In the genomic region with DNA sequence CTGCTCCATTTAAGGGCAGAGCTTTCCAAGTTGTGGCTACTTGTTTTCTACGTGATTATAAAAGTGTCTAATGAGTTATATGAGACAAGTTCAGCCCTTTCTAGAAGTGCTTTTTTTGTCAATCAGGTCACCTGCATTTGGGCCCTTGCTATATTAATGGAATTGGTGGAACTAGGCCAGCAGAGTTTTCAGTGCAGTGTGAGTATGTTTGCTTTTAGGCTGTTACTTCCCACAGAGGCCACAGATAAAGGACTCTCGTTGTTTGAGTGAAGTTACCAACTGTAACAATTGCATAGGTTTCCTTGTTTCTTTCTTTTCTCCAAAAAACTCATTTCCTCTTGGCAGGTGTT, we compare ENCODE assay signal across 8 cellular contexts.
DNase-seq lines count a peak whose midpoint lies in the region; ATAC-seq and TF ChIP-seq lines count a peak whose summit lies in the region.

No MANE protein-coding gene starts in this region.

- peak overlapping the region; percentile 99 for H3K27ac Mint-ChIP-seq in activated naive CD8-positive, alpha-beta T cell treated with anti-CD3 and anti-CD28 coated beads, Interleukin-2, amount 50 U/mL, for 24 hours

- H3F3A ChIP-seq in Loucy (ENCODE audit: low read depth), result peaks cover 7% of the 10 kb centered on the region; the same call in 1 of the 2 replicates

- no peaks in the 10 kb centered on the region for H3K9me3 Mint-ChIP-seq in activated naive CD8-positive, alpha-beta T cell treated with anti-CD3 and anti-CD28 coated beads, Interleukin-2, amount 50 U/mL, for 24 hours

- peaks cover 95% of the 10 kb centered on the region for H3K4me1 Mint-ChIP-seq in activated naive CD8-positive, alpha-beta T cell treated with anti-CD3 and anti-CD28 coated beads, Interleukin-2, amount 50 U/mL, for 24 hours

- H3K4me3 ChIP-seq in BLaER1 treated with 17β-estradiol and CSF1 and Interleukin-3, amounts not matched to agents 10 nM and 100 nM, result peak overlapping the region in 5 of 10 experiments; percentile 21 to 31 (median 26); a peak in 5 of 20 replicates
- H3K4me3 ChIP-seq in Loucy (ENCODE audit: low read length, poor library complexity, severe bottlenecking) (peak overlapping the region; percentile 36), muscle layer of colon (ENCODE audit: low read depth in 1 of 2, low read length in 2 of 2) (no peak overlapping the region)

- peaks cover 0 to 10% (median 6%) of the 10 kb centered on the region in 11 experiments; a peak in 7 of 22 replicates for H3K9me3 ChIP-seq in BLaER1 treated with 17β-estradiol and CSF1 and Interleukin-3, amounts not matched to agents 10 nM and 100 nM (replicated peaks in 1 of 11)
- H3K9me3 ChIP-seq in Loucy (ENCODE audit: insufficient read depth, low read depth, low read length), result no peaks in the 10 kb centered on the region
- no peaks in the 10 kb centered on the region for H3K9me3 ChIP-seq in muscle layer of colon (ENCODE audit: low read length)

- H3K4me3 Mint-ChIP-seq in activated naive CD8-positive, alpha-beta T cell treated with anti-CD3 and anti-CD28 coated beads, Interleukin-2, amount 50 U/mL, for 24 hours, result peak overlapping the region; percentile 86

- H3K9me2 ChIP-seq in Loucy (replicated peaks; ENCODE audit: low read depth, low read length), result no peaks in the 10 kb centered on the region

- peaks cover 50% of the 10 kb centered on the region for H3K36me3 Mint-ChIP-seq in activated naive CD8-positive, alpha-beta T cell treated with anti-CD3 and anti-CD28 coated beads, Interleukin-2, amount 50 U/mL, for 24 hours (ENCODE audit: low read depth)

- no peak overlapping the region for H2AFZ ChIP-seq in Loucy (ENCODE audit: low read length)

- H3K27me3 Mint-ChIP-seq in activated naive CD8-positive, alpha-beta T cell treated with anti-CD3 and anti-CD28 coated beads, Interleukin-2, amount 50 U/mL, for 24 hours, result no peaks in the 10 kb centered on the region

- peaks cover 76% of the 10 kb centered on the region for H3K79me2 ChIP-seq in Loucy (ENCODE audit: insufficient read depth, low read length)

- peak overlapping the region; percentile 78 to 98 (median 88) for H3K4me2 ChIP-seq in BLaER1 treated with 17β-estradiol and CSF1 and Interleukin-3, amounts not matched to agents 10 nM and 100 nM
- peak overlapping the region; percentile 66 for H3K4me2 ChIP-seq in Loucy (ENCODE audit: low read depth, low read length, poor library complexity, severe bottlenecking)

- H3K27ac ChIP-seq in BLaER1 treated with 17β-estradiol and CSF1 and Interleukin-3, amounts not matched to agents 10 nM and 100 nM, result peak overlapping the region; percentile 85 to 100 (median 97)
- peak overlapping the region; percentile 14 for H3K27ac ChIP-seq in muscle layer of colon (ENCODE audit: low read depth, low read length)

- H3K9ac ChIP-seq in BLaER1 treated with 17β-estradiol and CSF1 and Interleukin-3, amounts not matched to agents 10 nM and 100 nM, result peak overlapping the region; percentile 76 to 98 (median 88)
- H3K9ac ChIP-seq in Loucy (ENCODE audit: low read depth, low read length, poor library complexity, severe bottlenecking) (peak overlapping the region; percentile 45), muscle layer of colon (ENCODE audit: low read length) (no peak overlapping the region)

- TF ChIP-seq CTCF in Loucy (conservative IDR thresholded peaks at IDR 0.05; ENCODE audit: low read length), result no peak

- H3K36me3 ChIP-seq in BLaER1 treated with 17β-estradiol and CSF1 and Interleukin-3, amounts not matched to agents 10 nM and 100 nM, result peaks cover 6 to 57% (median 24%) of the 10 kb centered on the region in 11 experiments
- H3K36me3 ChIP-seq in Loucy (ENCODE audit: insufficient read depth, low read length), result peaks cover 5% of the 10 kb centered on the region; the same call in 1 of the 2 replicates
- no peaks in the 10 kb centered on the region for H3K36me3 ChIP-seq in muscle layer of colon (ENCODE audit: insufficient read depth, low read length)

- no peaks in the 10 kb centered on the region for H3K27me3 ChIP-seq in BLaER1 treated with 17β-estradiol and CSF1 and Interleukin-3, amounts not matched to agents 10 nM and 100 nM
- H3K27me3 ChIP-seq in Loucy (ENCODE audit: insufficient read depth, low read length, poor library complexity, severe bottlenecking) (no peaks in the 10 kb centered on the region), muscle layer of colon (ENCODE audit: control insufficient read depth in 1 of 2, insufficient read depth in 2 of 2, low read length in 2 of 2) (no peaks in the 10 kb centered on the region)

- H3K4me1 ChIP-seq in BLaER1 treated with 17β-estradiol and CSF1 and Interleukin-3, amounts not matched to agents 10 nM and 100 nM, result peaks cover 74 to 95% (median 91%) of the 10 kb centered on the region in 10 experiments
- H3K4me1 ChIP-seq in Loucy (ENCODE audit: insufficient read depth, low read length, poor library complexity, severe bottlenecking) (peaks cover 66% of the 10 kb centered on the region), muscle layer of colon (ENCODE audit: insufficient read depth, low read length) (peaks cover 17% of the 10 kb centered on the region)

- H4K20me1 ChIP-seq in BLaER1 treated with 17β-estradiol and CSF1 and Interleukin-3, amounts not matched to agents 10 nM and 100 nM, result peaks cover 0 to 13% (median 0%) of the 10 kb centered on the region in 11 experiments; a peak in 3 of 22 replicates
- H4K20me1 ChIP-seq in Loucy (ENCODE audit: insufficient read depth, low read length, poor library complexity, severe bottlenecking), result no peaks in the 10 kb centered on the region

- no peak for ATAC-seq in activated naive CD8-positive, alpha-beta T cell treated with anti-CD3 and anti-CD28 coated beads, Interleukin-2, amount 50 U/mL, for 24 hours
- no peak for ATAC-seq in GM21619 (IDR thresholded peaks at IDR 0.05; ENCODE audit: unreplicated experiment)

- DNase-seq in activated naive CD8-positive, alpha-beta T cell treated with anti-CD3 and anti-CD28 coated beads, Interleukin-2, amount 50 U/mL, for 24 hours, result no peak
- DNase-seq in activated gamma-delta T cell treated with Interleukin-2 at 50 U/mL for 16 hours (no peak), COLO668 (lab: John Stamatoyannopoulos, UW; ENCODE audit: unreplicated experiment) (no peak), SHP77 treated with DMSO at 0.1 percent for 48 hours (lab: John Stamatoyannopoulos, UW) (no peak)
